In genomic region chr3:18656410-18656809, GRCh38 we compare ENCODE assay signal across 18 cellular contexts.
DNase-seq lines count a peak whose midpoint lies in the region; ATAC-seq and TF ChIP-seq lines count a peak whose summit lies in the region.
"Had no signal": no experiment of that assay in that cellular context is flagged by ENCODE, and none has a peak within 500 bp of the region (broad histone marks: within the 10 kb centered on the region; RNA-seq: fewer than 3 reads in every experiment).

No MANE protein-coding gene starts in this region.

- H3K27me3 Mint-ChIP-seq in activated T-cell treated with anti-CD3 and anti-CD28 coated beads, Interleukin-2, amount 50 U/mL, for 24 hours, result no peaks in the 10 kb centered on the region
- peaks cover 2% of the 10 kb centered on the region for H3K27me3 Mint-ChIP-seq in GM23338 (ENCODE audit: insufficient read depth, low read depth, poor library complexity)
- H3K27me3 Mint-ChIP-seq in activated CD8-positive, alpha-beta T cell treated with anti-CD3 and anti-CD28 coated beads, Interleukin-2, amount 10 ng/mL, durations not matched to agents 7 days and 5 days (ENCODE audit: low read depth), result no peaks in the 10 kb centered on the region
- H3K27me3 Mint-ChIP-seq in naive thymus-derived CD4-positive, alpha-beta T cell, result no peaks in the 10 kb centered on the region

- H3K27ac Mint-ChIP-seq in activated T-cell treated with anti-CD3 and anti-CD28 coated beads, Interleukin-2, amount 50 U/mL, for 24 hours, result peak overlapping the region; percentile 74
- H3K27ac Mint-ChIP-seq in GM23338, result no peak overlapping the region
- peak overlapping the region; percentile 55 for H3K27ac Mint-ChIP-seq in activated CD8-positive, alpha-beta T cell treated with anti-CD3 and anti-CD28 coated beads, Interleukin-2, amount 10 ng/mL, durations not matched to agents 7 days and 5 days
- H3K27ac Mint-ChIP-seq in naive thymus-derived CD4-positive, alpha-beta T cell, result peak overlapping the region in 5 of 9 donors; percentile 42 to 80 (median 55)
- H3K27ac Mint-ChIP-seq: CD14-positive monocyte had no signal

- H3K4me1 ChIP-seq in GM23338 (ENCODE audit: insufficient read depth) (no peaks in the 10 kb centered on the region), mesendoderm (ENCODE audit: control insufficient read depth, low read depth, low read length) (peaks cover 2% of the 10 kb centered on the region)
- peaks cover 6 to 21% of the 10 kb centered on the region in 2 donors for H3K4me1 ChIP-seq in naive thymus-derived CD4-positive, alpha-beta T cell (ENCODE audit: control insufficient read depth in 2 of 2, insufficient read depth in 2 of 2, low read length in 2 of 2)

- no peak overlapping the region for H3K4ac ChIP-seq in mesendoderm (ENCODE audit: low read depth, low read length)

- no peaks in the 10 kb centered on the region for H3F3A ChIP-seq in GM23338 (replicated peaks; ENCODE audit: low read depth)

- ATAC-seq in GM23338 (no peak), GM21717 (IDR thresholded peaks at IDR 0.05; ENCODE audit: unreplicated experiment) (no peak)
- ATAC-seq in activated CD8-positive, alpha-beta T cell treated with anti-CD3 and anti-CD28 coated beads, Interleukin-2, amount 10 ng/mL, durations not matched to agents 7 days and 5 days, result peak; percentile 41
- ATAC-seq in naive thymus-derived CD4-positive, alpha-beta T cell, result no peak

- H3K27ac ChIP-seq in GM23338 (ENCODE audit: low read depth) (no peak overlapping the region), mesendoderm (ENCODE audit: low read depth, low read length) (no peak overlapping the region)
- no peak overlapping the region for H3K27ac ChIP-seq in naive thymus-derived CD4-positive, alpha-beta T cell (ENCODE audit: low read depth, low read length)

- no peak overlapping the region for H2BK15ac ChIP-seq in mesendoderm (replicated peaks; ENCODE audit: low read depth)

- no peak for DNase-seq in activated T-cell treated with anti-CD3 and anti-CD28 coated beads, Interleukin-2, amount 50 U/mL, for 24 hours
- DNase-seq in activated T-cell treated with anti-CD3 and anti-CD28 coated beads, Interleukin-2, amount 50 U/mL, for 48 hours, result no peak
- DNase-seq in GM23338 (ENCODE audit: low spot score), result no peak
- DNase-seq in activated CD8-positive, alpha-beta T cell treated with anti-CD3 and anti-CD28 coated beads, Interleukin-2, amount 10 ng/mL, durations not matched to agents 7 days and 5 days, result no peak
- no peak for DNase-seq in naive thymus-derived CD4-positive, alpha-beta T cell
- no peak for DNase-seq in mesendoderm
- no peak for DNase-seq in GM13977 (ENCODE audit: low spot score)
- DNase-seq: Caco-2, DMS153, HCEC 1CT, NCI-H1417, NCI-H1930, NCI-H2171, NCI-H446, NCI-H69, Right ventricle myocardium superior had no signal

- no peaks in the 10 kb centered on the region for H3K9me2 ChIP-seq in GM23338 (ENCODE audit: insufficient read depth)

- H3K4me2 ChIP-seq in GM23338 (no peak overlapping the region), mesendoderm (ENCODE audit: low read length) (no peak overlapping the region)

- H3K9me3 ChIP-seq in naive thymus-derived CD4-positive, alpha-beta T cell (ENCODE audit: control insufficient read depth in 2 of 3, low read length in 3 of 3), result no peaks in the 10 kb centered on the region
- H3K9me3 ChIP-seq: Caco-2 had no signal

- H4K8ac ChIP-seq in mesendoderm (ENCODE audit: low read depth, low read length), result no peak overlapping the region

- H3K4me3 Mint-ChIP-seq in activated T-cell treated with anti-CD3 and anti-CD28 coated beads, Interleukin-2, amount 50 U/mL, for 24 hours, result no peak overlapping the region
- H3K4me3 Mint-ChIP-seq in GM23338, result no peak overlapping the region
- H3K4me3 Mint-ChIP-seq in activated CD8-positive, alpha-beta T cell treated with anti-CD3 and anti-CD28 coated beads, Interleukin-2, amount 10 ng/mL, durations not matched to agents 7 days and 5 days, result no peak overlapping the region
- H3K4me3 Mint-ChIP-seq in naive thymus-derived CD4-positive, alpha-beta T cell, result peak overlapping the region in 3 of 10 donors; percentile 15 to 53 (median 32)
- H3K4me3 Mint-ChIP-seq: CD14-positive monocyte had no signal

- no peak overlapping the region for H3K18ac ChIP-seq in mesendoderm (ENCODE audit: low read length)

- WGBS in mesendoderm (ENCODE audit: extremely low coverage, insufficient coverage, low lambda C conversion rate), result no CpG with 5 or more reads among the region's 2 CpGs

- in situ Hi-C loops in GM13977 (cut with MboI; ENCODE audit: low pct_unique_long_range_greater_than_20kb, low sequenced_read_pairs, unreplicated experiment), result no loop called here

- CTCF ChIA-PET in activated CD8-positive, alpha-beta T cell treated with anti-CD3 and anti-CD28 coated beads, Interleukin-2, amount 10 ng/mL, durations not matched to agents 7 days and 5 days (lab: Charles Lee), result interaction anchor here (0.9 to 2.6 kb wide), 9 partner anchors 8 to 254 kb away, joined by 3 to 15 read pairs (median 4); no protein-coding TSS in a partner anchor
- CTCF ChIA-PET in naive thymus-derived CD4-positive, alpha-beta T cell (lab: Charles Lee), result interaction anchor here (0.9 to 2.0 kb wide), 3 partner anchors 9 to 97 kb away, joined by 3 to 4 read pairs (median 3); no protein-coding TSS in a partner anchor

- no peak overlapping the region for H2BK5ac ChIP-seq in mesendoderm (ENCODE audit: low read length)

- peaks cover 76% of the 10 kb centered on the region for H3K4me1 Mint-ChIP-seq in activated T-cell treated with anti-CD3 and anti-CD28 coated beads, Interleukin-2, amount 50 U/mL, for 24 hours (ENCODE audit: low read depth)
- no peaks in the 10 kb centered on the region; the same call in 2 of the 3 replicates for H3K4me1 Mint-ChIP-seq in GM23338
- H3K4me1 Mint-ChIP-seq in activated CD8-positive, alpha-beta T cell treated with anti-CD3 and anti-CD28 coated beads, Interleukin-2, amount 10 ng/mL, durations not matched to agents 7 days and 5 days (ENCODE audit: low read depth), result peaks cover 47% of the 10 kb centered on the region
- peaks cover 23 to 80% (median 39%) of the 10 kb centered on the region in 7 donors for H3K4me1 Mint-ChIP-seq in naive thymus-derived CD4-positive, alpha-beta T cell

- no peaks in the 10 kb centered on the region for H4K20me1 ChIP-seq in GM23338 (replicated peaks; ENCODE audit: insufficient read depth)

- no peak overlapping the region for H3K23ac ChIP-seq in mesendoderm (ENCODE audit: low read length)

- no peak overlapping the region for H3K56ac ChIP-seq in mesendoderm (ENCODE audit: low read length)

- no peak overlapping the region for H3K9ac ChIP-seq in mesendoderm (ENCODE audit: low read length)

- TF ChIP-seq CTCF in GM23338 (conservative IDR thresholded peaks at IDR 0.05; ENCODE audit: low read depth in 2 of 2), result no peak
- no peak for TF ChIP-seq CTCF in GM13977 (IDR thresholded peaks at IDR 0.05; ENCODE audit: extremely low read depth, insufficient read depth, missing control alignments)

- no peaks in the 10 kb centered on the region for H3K79me2 ChIP-seq in GM23338 (replicated peaks; ENCODE audit: insufficient read depth)
- H3K79me2 ChIP-seq in mesendoderm (ENCODE audit: control insufficient read depth, insufficient read depth, low read length), result no peaks in the 10 kb centered on the region

- peak overlapping the region; percentile 23; the same call in 1 of the 2 replicates for H2AFZ ChIP-seq in GM23338

- POLR2A ChIA-PET in activated CD8-positive, alpha-beta T cell treated with anti-CD3 and anti-CD28 coated beads, Interleukin-2, amount 10 ng/mL, durations not matched to agents 7 days and 5 days (lab: Charles Lee), result interaction anchor here (0.6 to 1.0 kb wide), 4 partner anchors 17 to 85 kb away, joined by 3 read pairs; no protein-coding TSS in a partner anchor
- POLR2A ChIA-PET in naive thymus-derived CD4-positive, alpha-beta T cell (lab: Charles Lee), result interaction anchor here (1.1 to 2.2 kb wide), 2 partner anchors 9 to 70 kb away, joined by 3 to 4 read pairs; no protein-coding TSS in a partner anchor

- no peak overlapping the region for H3K4me3 ChIP-seq in GM23338
- no peak overlapping the region for H3K4me3 ChIP-seq in naive thymus-derived CD4-positive, alpha-beta T cell (ENCODE audit: low read length)
- H3K4me3 ChIP-seq in mesendoderm (ENCODE audit: low read length), result no peak overlapping the region

- H2AK5ac ChIP-seq in mesendoderm (ENCODE audit: low read length), result no peak overlapping the region

- no peaks in the 10 kb centered on the region for H3K79me1 ChIP-seq in mesendoderm (ENCODE audit: low read length)

- H3K9me3 Mint-ChIP-seq in activated T-cell treated with anti-CD3 and anti-CD28 coated beads, Interleukin-2, amount 50 U/mL, for 24 hours, result peaks cover 12% of the 10 kb centered on the region
- peaks cover 2% of the 10 kb centered on the region; the same call in 1 of the 3 replicates for H3K9me3 Mint-ChIP-seq in GM23338
- no peaks in the 10 kb centered on the region for H3K9me3 Mint-ChIP-seq in activated CD8-positive, alpha-beta T cell treated with anti-CD3 and anti-CD28 coated beads, Interleukin-2, amount 10 ng/mL, durations not matched to agents 7 days and 5 days (ENCODE audit: insufficient read depth)
- peaks cover 0 to 11% (median 0%) of the 10 kb centered on the region in 11 donors for H3K9me3 Mint-ChIP-seq in naive thymus-derived CD4-positive, alpha-beta T cell

- H3K27me3 ChIP-seq in GM23338 (ENCODE audit: insufficient read depth) (no peaks in the 10 kb centered on the region), mesendoderm (ENCODE audit: insufficient read depth, low read length, poor library complexity) (no peaks in the 10 kb centered on the region)
- H3K27me3 ChIP-seq in naive thymus-derived CD4-positive, alpha-beta T cell (ENCODE audit: control insufficient read depth in 2 of 2, insufficient read depth in 2 of 2, low read length in 2 of 2), result no peaks in the 10 kb centered on the region

- H2BK120ac ChIP-seq in mesendoderm (ENCODE audit: low read depth, low read length), result no peak overlapping the region

- H3K36me3 Mint-ChIP-seq in activated T-cell treated with anti-CD3 and anti-CD28 coated beads, Interleukin-2, amount 50 U/mL, for 24 hours (ENCODE audit: low read depth), result peaks cover 8% of the 10 kb centered on the region
- H3K36me3 Mint-ChIP-seq in GM23338 (ENCODE audit: low read depth), result no peaks in the 10 kb centered on the region
- peaks cover 12% of the 10 kb centered on the region for H3K36me3 Mint-ChIP-seq in activated CD8-positive, alpha-beta T cell treated with anti-CD3 and anti-CD28 coated beads, Interleukin-2, amount 10 ng/mL, durations not matched to agents 7 days and 5 days (ENCODE audit: low read depth)
- peaks cover 0 to 18% (median 0%) of the 10 kb centered on the region in 5 donors for H3K36me3 Mint-ChIP-seq in naive thymus-derived CD4-positive, alpha-beta T cell
- H3K36me3 Mint-ChIP-seq: CD14-positive monocyte had no signal

- intact Hi-C loops in naive thymus-derived CD4-positive, alpha-beta T cell (cut with micrococcal nuclease), result loop anchor here (2.0 to 5.0 kb wide), 3 partner anchors 14 to 101 kb away; no protein-coding TSS in a partner anchor

- no peak overlapping the region for H4K5ac ChIP-seq in mesendoderm (ENCODE audit: low read length)

- no peaks in the 10 kb centered on the region for H3K36me3 ChIP-seq in GM23338 (ENCODE audit: insufficient read depth)
- no peaks in the 10 kb centered on the region for H3K36me3 ChIP-seq in naive thymus-derived CD4-positive, alpha-beta T cell (ENCODE audit: control insufficient read depth in 2 of 3, insufficient read depth in 3 of 3, low read length in 3 of 3)
- no peaks in the 10 kb centered on the region for H3K36me3 ChIP-seq in mesendoderm (ENCODE audit: control insufficient read depth, insufficient read depth, low read length)
